8 cellular contexts compared by ENCODE assay signal in genomic region chr1:198641506-198641905, GRCh38. TPM values are rescaled to one million over a fixed set of nuclear protein-coding genes. Genes with fewer than 3 reads are reported as not detected.
DNase-seq lines count a peak whose midpoint lies in the region; ATAC-seq and TF ChIP-seq lines count a peak whose summit lies in the region.

No MANE protein-coding gene starts in this region.

- H3K9me3 ChIP-seq in CD8-positive, alpha-beta memory T cell (ENCODE audit: low read length), result no peaks in the 10 kb centered on the region
- H3K9me3 ChIP-seq in transverse colon, result no peaks in the 10 kb centered on the region
- no peaks in the 10 kb centered on the region for H3K9me3 ChIP-seq in right atrium auricular region

- peaks cover 53% of the 10 kb centered on the region for H3K4me1 ChIP-seq in CD8-positive, alpha-beta memory T cell (ENCODE audit: insufficient read depth, low read length)
- H3K4me1 ChIP-seq in transverse colon (no peaks in the 10 kb centered on the region), right atrium auricular region (no peaks in the 10 kb centered on the region)

- H3K9me3 Mint-ChIP-seq in CD8-positive, alpha-beta memory T cell, result no peaks in the 10 kb centered on the region
- no peaks in the 10 kb centered on the region for H3K9me3 Mint-ChIP-seq in activated naive CD8-positive, alpha-beta T cell treated with anti-CD3 and anti-CD28 coated beads for 36 hours

- POLR2A ChIA-PET in CD8-positive, alpha-beta memory T cell (lab: Charles Lee), result interaction anchor here (1.4 kb wide), 1 partner anchor 21 kb away, joined by 3 read pairs; no protein-coding TSS in a partner anchor

- H3K27me3 Mint-ChIP-seq in CD8-positive, alpha-beta memory T cell, result no peaks in the 10 kb centered on the region
- no peaks in the 10 kb centered on the region for H3K27me3 Mint-ChIP-seq in activated naive CD8-positive, alpha-beta T cell treated with anti-CD3 and anti-CD28 coated beads for 36 hours

- 20 to 30% methylated on average over 2 of the region's 2 CpGs for WGBS in transverse colon (ENCODE audit: low coverage in 1 of 2), 2 donors

- in situ Hi-C loops in transverse colon (cut with MboI; ENCODE audit: low pct_ligation_motif_present in 1 of 4, low pct_unique_long_range_greater_than_20kb in 1 of 4, low sequenced_read_pairs in 3 of 4), result no loop called here

- peak overlapping the region; percentile 85 for H3K4me3 ChIP-seq in CD8-positive, alpha-beta memory T cell (ENCODE audit: low read length)
- H3K4me3 ChIP-seq in transverse colon (peak overlapping the region in 1 of 4 donors; percentile 36), right atrium auricular region (no peak overlapping the region)

- DNase-seq in CD8-positive, alpha-beta memory T cell, result peak in 3 of 5 donors; percentile 38 to 62 (median 56)
- DNase-seq in HT1080 (ENCODE audit: low read depth) (peak; percentile 32), transverse colon (no peak), DMS114 treated with DMSO at 0.1 percent for 48 hours (lab: John Stamatoyannopoulos, UW; ENCODE audit: unreplicated experiment) (no peak), NCI-H345 treated with DMSO at 0.1 percent for 48 hours (lab: John Stamatoyannopoulos, UW; ENCODE audit: unreplicated experiment) (no peak), right atrium auricular region (ENCODE audit: low spot score) (no peak)
- DNase-seq in activated naive CD8-positive, alpha-beta T cell treated with anti-CD3 and anti-CD28 coated beads for 36 hours, result peak; percentile 33

- TF ChIP-seq CTCF in transverse colon (IDR thresholded peaks at IDR 0.05) (no peak), right atrium auricular region (IDR thresholded peaks at IDR 0.05) (no peak)

- CTCF ChIA-PET in CD8-positive, alpha-beta memory T cell (lab: Charles Lee), result no interaction called here

- intact Hi-C loops in transverse colon (cut with DNase I; ENCODE audit: low total_unique reads), result no loop called here

- H3K36me3 Mint-ChIP-seq in CD8-positive, alpha-beta memory T cell, result peaks cover 22 to 60% (median 23%) of the 10 kb centered on the region in 3 donors
- H3K36me3 Mint-ChIP-seq in activated naive CD8-positive, alpha-beta T cell treated with anti-CD3 and anti-CD28 coated beads for 36 hours, result peaks cover 56% of the 10 kb centered on the region

- H3K27ac ChIP-seq in CD8-positive, alpha-beta memory T cell (ENCODE audit: low read depth, low read length), result peak overlapping the region; percentile 91
- H3K27ac ChIP-seq in transverse colon (peak overlapping the region; percentile 12 to 71 (median 56)), right atrium auricular region (no peak overlapping the region)

- peaks cover 27% of the 10 kb centered on the region for H3K36me3 ChIP-seq in CD8-positive, alpha-beta memory T cell (ENCODE audit: insufficient read depth, low read length)
- H3K36me3 ChIP-seq in transverse colon (no peaks in the 10 kb centered on the region), right atrium auricular region (no peaks in the 10 kb centered on the region)

- peak; percentile 52 for ATAC-seq in GM19467 (IDR thresholded peaks at IDR 0.05; ENCODE audit: unreplicated experiment)

- peak overlapping the region; percentile 85 to 96 (median 91) for H3K4me3 Mint-ChIP-seq in CD8-positive, alpha-beta memory T cell
- peak overlapping the region; percentile 92 for H3K4me3 Mint-ChIP-seq in activated naive CD8-positive, alpha-beta T cell treated with anti-CD3 and anti-CD28 coated beads for 36 hours

- no peaks in the 10 kb centered on the region for H3K27me3 ChIP-seq in CD8-positive, alpha-beta memory T cell (ENCODE audit: insufficient read depth, low read length, poor library complexity, severe bottlenecking)
- H3K27me3 ChIP-seq in transverse colon, result no peaks in the 10 kb centered on the region
- no peaks in the 10 kb centered on the region for H3K27me3 ChIP-seq in right atrium auricular region

- TF ChIP-seq EP300 in transverse colon (IDR thresholded peaks at IDR 0.05; ENCODE audit: low read depth), result no peak

- peak overlapping the region; percentile 87 to 99 (median 92) for H3K27ac Mint-ChIP-seq in CD8-positive, alpha-beta memory T cell
- H3K27ac Mint-ChIP-seq in activated naive CD8-positive, alpha-beta T cell treated with anti-CD3 and anti-CD28 coated beads for 36 hours, result peak overlapping the region; percentile 93

- peaks cover 44 to 62% (median 45%) of the 10 kb centered on the region in 3 donors for H3K4me1 Mint-ChIP-seq in CD8-positive, alpha-beta memory T cell
- H3K4me1 Mint-ChIP-seq in activated naive CD8-positive, alpha-beta T cell treated with anti-CD3 and anti-CD28 coated beads for 36 hours, result peaks cover 52% of the 10 kb centered on the region

- no peak for TF ChIP-seq POLR2A in transverse colon (IDR thresholded peaks at IDR 0.05)

RNA-seq across cellular contexts. Expression of gene PTPRC, which starts 2.7 kb away (rescaled TPM):
- 100 to 1,000 TPM; 311 to 319 TPM for total RNA-seq in CD8-positive, alpha-beta memory T cell
- polyA plus RNA-seq in CD8-positive, alpha-beta memory T cell, result 1,381 TPM
- total RNA-seq in HT1080 (2014; rRNA removed; shearing (Covaris generic)), result 0.16 and 0.23 TPM in 2 replicates
- 0.02 TPM in 1 of 2 replicates, not detected in the other for polyA plus RNA-seq in HT1080 (2015; cell fraction: cytosol; rRNA removed)
- 0.12 TPM in 1 of 2 replicates, not detected in the other for polyA plus RNA-seq in HT1080 (2015; cell fraction: nucleus; rRNA removed)
- 100 to 1,000 TPM; 421 to 422 TPM for total RNA-seq in activated naive CD8-positive, alpha-beta T cell treated with anti-CD3 and anti-CD28 coated beads for 36 hours
- total RNA-seq in transverse colon (10 to 100 TPM in 3 of 4 donors, 1 to 10 TPM in 1; 6.4 to 50.7 (median 25.6) TPM), right atrium auricular region (10 to 100 TPM in 1 of 2 donors, 1 to 10 TPM in 1; 5.5 to 10.1 TPM)

Comparison
In these comparisons a context has a peak if more than half of its experiments do, and no peak if none do; other contexts are left out.
1. DNase-seq: peak in CD8-positive, alpha-beta memory T cell (3 of 5), HT1080 (single experiment) and activated naive CD8-positive, alpha-beta T cell treated with anti-CD3 and anti-CD28 coated beads for 36 hours (single experiment); none in transverse colon (single experiment), DMS114 treated with DMSO at 0.1 percent for 48 hours (single experiment), NCI-H345 treated with DMSO at 0.1 percent for 48 hours (single experiment) and right atrium auricular region (single experiment).
2. H3K27ac ChIP-seq: peak in CD8-positive, alpha-beta memory T cell (single experiment) and transverse colon (4 of 4); none in right atrium auricular region (0 of 2).
3. RNA of gene PTPRC, which starts 2.7 kb away (total RNA-seq): 421 to 422 TPM in activated naive CD8-positive, alpha-beta T cell treated with anti-CD3 and anti-CD28 coated beads for 36 hours and 311 to 319 TPM in CD8-positive, alpha-beta memory T cell; 6.4 to 50.7 TPM in transverse colon, 5.5 to 10.1 TPM in right atrium auricular region and 0.16 to 0.23 TPM in HT1080; every median in the first group is over 4 times any median in the second.